Comparison of ENCODE assay signal across 8 cellular contexts in the genomic region with DNA sequence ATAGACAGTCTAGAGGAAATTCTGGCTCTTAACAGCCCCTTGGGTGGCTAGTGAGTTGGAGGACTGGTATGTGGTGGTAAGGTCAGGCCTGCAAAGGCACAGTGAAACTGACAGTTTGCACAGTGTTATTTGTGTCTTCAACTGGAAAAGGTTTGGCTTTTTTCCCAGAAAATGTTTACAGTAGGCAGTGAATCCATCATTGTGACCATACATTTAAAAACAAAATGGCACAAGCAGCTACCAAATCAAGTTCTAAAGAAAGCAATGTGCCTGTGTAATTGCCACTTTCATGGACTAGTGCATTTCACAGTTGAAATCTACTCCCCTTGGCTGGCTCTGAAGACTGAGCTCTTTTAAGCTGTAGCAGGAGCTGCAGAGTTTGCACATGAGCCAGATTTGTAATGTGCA. TPM values are rescaled to one million over a fixed set of nuclear protein-coding genes. Genes with fewer than 3 reads are reported as not detected.
DNase-seq lines count a peak whose midpoint lies in the region; ATAC-seq, FAIRE-seq and TF ChIP-seq lines count a peak whose summit lies in the region.

No MANE protein-coding gene starts in this region.

- no peaks in the 10 kb centered on the region for H3K9me3 ChIP-seq in colonic mucosa
- peaks cover 0 to 5% of the 10 kb centered on the region in 2 donors for H3K9me3 ChIP-seq in kidney (ENCODE audit: control insufficient read depth in 1 of 2, low read length in 2 of 2)

- no peak overlapping the region for H3K9ac ChIP-seq in colonic mucosa (ENCODE audit: low read depth in 2 of 2, low read length in 2 of 2)
- H3K9ac ChIP-seq in kidney (ENCODE audit: low read length in 2 of 2), result no peak overlapping the region

- H3K4me1 Mint-ChIP-seq in progenitor cell of endocrine pancreas (ENCODE audit: low read depth), result peaks cover 14% of the 10 kb centered on the region

- TF ChIP-seq CTCF in colonic mucosa (IDR thresholded peaks at IDR 0.05) (no peak), kidney (IDR thresholded peaks at IDR 0.05; ENCODE audit: borderline replicate concordance, extremely low read depth, insufficient read depth) (no peak), progenitor cell of endocrine pancreas (IDR thresholded peaks at IDR 0.05; ENCODE audit: unreplicated experiment) (no peak)

- H3K4me3 ChIP-seq in colonic mucosa, result no peak overlapping the region
- no peak overlapping the region for H3K4me3 ChIP-seq in kidney (ENCODE audit: low read length in 2 of 2)

- H3K27me3 ChIP-seq in colonic mucosa, result no peaks in the 10 kb centered on the region

- H3K36me3 Mint-ChIP-seq in progenitor cell of endocrine pancreas (ENCODE audit: insufficient read depth), result peaks cover 26% of the 10 kb centered on the region

- no peaks in the 10 kb centered on the region for H3K27me3 Mint-ChIP-seq in progenitor cell of endocrine pancreas

- H3K4me3 Mint-ChIP-seq in progenitor cell of endocrine pancreas (ENCODE audit: low read depth), result no peak overlapping the region

- H3K27ac ChIP-seq in colonic mucosa, result peak overlapping the region; percentile 9
- H3K27ac ChIP-seq in kidney (ENCODE audit: low read depth in 2 of 2, low read length in 2 of 2), result no peak overlapping the region

- H3K4me1 ChIP-seq in colonic mucosa (peaks cover 10% of the 10 kb centered on the region), kidney (ENCODE audit: control insufficient read depth in 1 of 2, insufficient read depth in 1 of 2, low read depth in 1 of 2, low read length in 2 of 2) (peaks cover 0 to 3% of the 10 kb centered on the region in 2 donors)

- FAIRE-seq in kidney (lab: Jason Lieb, UNC), result no peak

- H3K27ac Mint-ChIP-seq in progenitor cell of endocrine pancreas, result no peak overlapping the region

- no peak for ATAC-seq in HG02981 (IDR thresholded peaks at IDR 0.05; ENCODE audit: unreplicated experiment)

- intact Hi-C loops in colonic mucosa (cut with DNase I), result no loop called here
- intact Hi-C loops in kidney (cut with DNase I), result no loop called here

- no peaks in the 10 kb centered on the region for H3K9me3 Mint-ChIP-seq in progenitor cell of endocrine pancreas (ENCODE audit: low read depth)

- H3K36me3 ChIP-seq in colonic mucosa (no peaks in the 10 kb centered on the region), kidney (ENCODE audit: control insufficient read depth in 1 of 2, insufficient read depth in 2 of 2, low read length in 2 of 2) (peaks cover 5 to 7% of the 10 kb centered on the region in 2 donors)

- in situ Hi-C loops in KBM-7 (cut with MboI; ENCODE audit: low pct_unique_long_range_greater_than_20kb, low sequenced_read_pairs), result no loop called here

- peak; percentile 95 for DNase-seq in DMS79 treated with DMSO at 0.1 percent for 48 hours (lab: John Stamatoyannopoulos, UW)
- peak; percentile 84 for DNase-seq in NCI-H2171 (lab: John Stamatoyannopoulos, UW)
- DNase-seq in colonic mucosa, result peak; percentile 31
- DNase-seq in non-pigmented ciliary epithelial cell (ENCODE audit: low read depth), result peak; percentile 77
- no peak for DNase-seq in kidney
- no peak for DNase-seq in KBM-7
- no peak for DNase-seq in progenitor cell of endocrine pancreas (ENCODE audit: low spot score, unreplicated experiment)

RNA-seq across cellular contexts. Expression of a gene that starts 24.8 kb away (rescaled TPM):
- total RNA-seq in colonic mucosa (10 to 100 TPM; 55.8 to 66.1 TPM), kidney (36.4 TPM), progenitor cell of endocrine pancreas (52.7 and 53.9 TPM in 2 replicates)
- 127 TPM for polyA plus RNA-seq in kidney (ENCODE audit: insufficient read depth, low read depth, low replicate concordance)

RNA-seq across cellular contexts. Expression of a gene that starts 26.8 kb away (rescaled TPM):
- total RNA-seq in colonic mucosa (10 to 100 TPM; 11.8 to 16.3 TPM), kidney (14.9 TPM), progenitor cell of endocrine pancreas (5.5 and 5.6 TPM in 2 replicates)
- 12.4 TPM for polyA plus RNA-seq in kidney (ENCODE audit: insufficient read depth, low read depth, low replicate concordance)

RNA-seq across cellular contexts. Expression of a gene that starts 28.3 kb away (rescaled TPM):
- total RNA-seq in colonic mucosa (not detected), kidney (0.35 TPM), progenitor cell of endocrine pancreas (0.31 and 0.38 TPM in 2 replicates)
- polyA plus RNA-seq in kidney (ENCODE audit: insufficient read depth, low read depth, low replicate concordance), result not detected

RNA-seq across cellular contexts. Expression of a gene that starts 39.3 kb away (rescaled TPM):
- 10 to 100 TPM; 27.0 to 36.8 TPM for total RNA-seq in colonic mucosa
- total RNA-seq in kidney, result 49.7 TPM
- polyA plus RNA-seq in kidney (ENCODE audit: insufficient read depth, low read depth, low replicate concordance), result 17.5 TPM
- total RNA-seq in progenitor cell of endocrine pancreas, result 29.3 and 31.9 TPM in 2 replicates

Comparison
In these comparisons a context has a peak if more than half of its experiments do, and no peak if none do; other contexts are left out.
1. DNase-seq: peak in DMS79 treated with DMSO at 0.1 percent for 48 hours (single experiment), NCI-H2171 (single experiment), colonic mucosa (single experiment) and non-pigmented ciliary epithelial cell (single experiment); none in kidney (single experiment), KBM-7 (single experiment) and progenitor cell of endocrine pancreas (single experiment).